ENCODE assay signal across 9 cellular contexts in genomic region chr5:140569197-140569596, GRCh38. TPM values are rescaled to one million over a fixed set of nuclear protein-coding genes. Genes with fewer than 3 reads are reported as not detected.
DNase-seq lines count a peak whose midpoint lies in the region; ATAC-seq and TF ChIP-seq lines count a peak whose summit lies in the region.
"Had no signal": no experiment of that assay in that cellular context is flagged by ENCODE, and none has a peak within 500 bp of the region (broad histone marks: within the 10 kb centered on the region; RNA-seq: fewer than 3 reads in every experiment).

No MANE protein-coding gene starts in this region.

- H3K36me3 ChIP-seq in left ventricle myocardium inferior: peaks cover 24% of the 10 kb centered on the region
- H3K36me3 ChIP-seq in upper lobe of right lung: peaks cover 17% of the 10 kb centered on the region

- ATAC-seq in left ventricle myocardium superior (no peak), T-helper 17 cell (no peak), memory B cell (ENCODE audit: low read depth) (no peak), upper lobe of right lung (no peak), HG02798 (IDR thresholded peaks at IDR 0.05; ENCODE audit: poor library complexity, unreplicated experiment) (no peak)

- DNase-seq in left ventricle myocardium inferior: no peak
- no peak for DNase-seq in left ventricle myocardium superior
- DNase-seq in T-helper 17 cell: no peak
- no peak for DNase-seq in memory B cell (ENCODE audit: low spot score in 2 of 2)
- no peak for DNase-seq in upper lobe of right lung
- DNase-seq in chondrocyte (ENCODE audit: low spot score): no peak
- DNase-seq in NCI-H1694 treated with DMSO at 0.1 percent for 48 hours (lab: John Stamatoyannopoulos, UW): no peak

- H3K27me3 Mint-ChIP-seq in T-helper 17 cell (no peaks in the 10 kb centered on the region), memory B cell (no peaks in the 10 kb centered on the region), chondrocyte (ENCODE audit: low read depth) (no peaks in the 10 kb centered on the region)

- H3K9me3 ChIP-seq in left ventricle myocardium inferior (replicated peaks): no peaks in the 10 kb centered on the region
- H3K9me3 ChIP-seq in T-helper 17 cell (ENCODE audit: control insufficient read depth, low read length, poor library complexity, severe bottlenecking): no peaks in the 10 kb centered on the region
- no peaks in the 10 kb centered on the region for H3K9me3 ChIP-seq in upper lobe of right lung

- H3K9me3 Mint-ChIP-seq in memory B cell: no peaks in the 10 kb centered on the region
- H3K9me3 Mint-ChIP-seq in chondrocyte (ENCODE audit: low read depth): no peaks in the 10 kb centered on the region

- H3K27me3 ChIP-seq in left ventricle myocardium inferior (ENCODE audit: low read depth): no peaks in the 10 kb centered on the region
- no peaks in the 10 kb centered on the region for H3K27me3 ChIP-seq in upper lobe of right lung

- H3K4me1 Mint-ChIP-seq in T-helper 17 cell (peaks cover 42% of the 10 kb centered on the region), memory B cell (peaks cover 21% of the 10 kb centered on the region), chondrocyte (ENCODE audit: low read depth) (peaks cover 27% of the 10 kb centered on the region)

- peaks cover 84% of the 10 kb centered on the region for H3K4me1 ChIP-seq in left ventricle myocardium inferior
- H3K4me1 ChIP-seq in upper lobe of right lung: peaks cover 54% of the 10 kb centered on the region

- intact Hi-C loops in left ventricle myocardium inferior (cut with micrococcal nuclease): no loop called here
- intact Hi-C loops in left ventricle myocardium superior (cut with micrococcal nuclease): no loop called here
- intact Hi-C loops in upper lobe of right lung (cut with DNase I): loop anchor here (10.0 kb wide), 1 partner anchor 66 kb away; the partner anchor contains the start of genes CD14 and TMCO6

- TF ChIP-seq CTCF in left ventricle myocardium inferior (IDR thresholded peaks at IDR 0.05; ENCODE audit: borderline replicate concordance) (no peak), upper lobe of right lung (IDR thresholded peaks at IDR 0.05) (no peak), chondrocyte (IDR thresholded peaks at IDR 0.05) (no peak)

- peak overlapping the region; percentile 97 for H3K27ac Mint-ChIP-seq in T-helper 17 cell
- peak overlapping the region; percentile 83 for H3K27ac Mint-ChIP-seq in memory B cell
- no peak overlapping the region for H3K27ac Mint-ChIP-seq in chondrocyte (ENCODE audit: unreplicated experiment)

- H3K36me3 Mint-ChIP-seq in T-helper 17 cell (ENCODE audit: low read depth) (peaks cover 16% of the 10 kb centered on the region), memory B cell (peaks cover 24% of the 10 kb centered on the region), chondrocyte (ENCODE audit: low read depth) (peaks cover 12% of the 10 kb centered on the region)

- H3K4me3 Mint-ChIP-seq in T-helper 17 cell (peak overlapping the region; percentile 83), memory B cell (peak overlapping the region; percentile 39), chondrocyte (ENCODE audit: unreplicated experiment) (no peak overlapping the region)

- H3K27ac ChIP-seq in left ventricle myocardium inferior (replicated peaks) (peak overlapping the region; percentile 86), upper lobe of right lung (peak overlapping the region; percentile 86)
- H3K27ac ChIP-seq: epithelial cell of prostate had no signal

- peak overlapping the region; percentile 14 for H3K4me3 ChIP-seq in left ventricle myocardium inferior
- peak overlapping the region; percentile 12 for H3K4me3 ChIP-seq in upper lobe of right lung

RNA-seq across cellular contexts. Expression of gene SLC35A4, which starts 4.6 kb away (rescaled TPM):
- total RNA-seq in left ventricle myocardium inferior (73.1 TPM), left ventricle myocardium superior (77.5 TPM), T-helper 17 cell (10 to 100 TPM; 43.2 to 45.0 TPM), upper lobe of right lung (89.4 TPM), chondrocyte (74.3 to 99.4 TPM (median 79.2 TPM) in 3 replicates)

RNA-seq across cellular contexts. Expression of gene APBB3, which starts 4.8 kb away (rescaled TPM):
- total RNA-seq in left ventricle myocardium inferior (12.1 TPM), left ventricle myocardium superior (13.3 TPM), T-helper 17 cell (10 to 100 TPM; 47.5 to 59.0 TPM), upper lobe of right lung (25.8 TPM), chondrocyte (39.0 to 47.0 TPM (median 42.3 TPM) in 3 replicates)

RNA-seq across cellular contexts. Expression of gene SRA1, which starts 11.9 kb away (rescaled TPM):
- total RNA-seq in left ventricle myocardium inferior (28.6 TPM), left ventricle myocardium superior (27.4 TPM), T-helper 17 cell (10 to 100 TPM; 29.9 to 33.2 TPM), upper lobe of right lung (19.4 TPM), chondrocyte (46.5 to 50.4 TPM (median 50.3 TPM) in 3 replicates)

RNA-seq across cellular contexts. Expression of gene EIF4EBP3, which starts 21.7 kb away (rescaled TPM):
- total RNA-seq in left ventricle myocardium inferior: 13.1 TPM
- 18.2 TPM for total RNA-seq in left ventricle myocardium superior
- 10 to 100 TPM in 1 of 2 donors, 1 to 10 TPM in 1; 9.1 to 14.0 TPM for total RNA-seq in T-helper 17 cell
- total RNA-seq in upper lobe of right lung: 21.4 TPM
- total RNA-seq in chondrocyte: 5.6 to 6.2 TPM (median 6.0 TPM) in 3 replicates
